In genomic region chr13:37656247-37656940, GRCh38 we compare ENCODE assay signal across 11 cellular contexts. TPM values are rescaled to one million over a fixed set of nuclear protein-coding genes. Genes with fewer than 3 reads are reported as not detected.
DNase-seq lines count a peak whose midpoint lies in the region; ATAC-seq, FAIRE-seq and TF ChIP-seq lines count a peak whose summit lies in the region.
"Had no signal": no experiment of that assay in that cellular context is flagged by ENCODE, and none has a peak within 500 bp of the region (broad histone marks: within the 10 kb centered on the region; RNA-seq: fewer than 3 reads in every experiment).

No MANE protein-coding gene starts in this region.

- peaks cover 23% of the 10 kb centered on the region for H3K4me1 Mint-ChIP-seq in HFFc6 (ENCODE audit: low read depth)

- H3K9me3 Mint-ChIP-seq in HFFc6, result no peaks in the 10 kb centered on the region

- no peak for TF ChIP-seq CTCF in HFFc6 (IDR thresholded peaks at IDR 0.05)

- peak overlapping the region; percentile 95 for H3K27ac Mint-ChIP-seq in HFFc6

- H3K27me3 Mint-ChIP-seq in HFFc6 (ENCODE audit: insufficient read depth), result no peaks in the 10 kb centered on the region

- ATAC-seq in left ventricle myocardium superior, result no peak
- ATAC-seq in HG03378 (IDR thresholded peaks at IDR 0.05; ENCODE audit: unreplicated experiment), result no peak
- ATAC-seq: left lung had no signal

- no peak for FAIRE-seq in urothelium cell line (lab: Jason Lieb, UNC)

- DNase-seq in HFFc6 (peak; percentile 99), amniotic stem cell (lab: John Stamatoyannopoulos, UW) (peak; percentile 95), glomerular visceral epithelial cell (ENCODE audit: extremely low spot score) (peak; percentile 93), urothelium cell line (ENCODE audit: low spot score) (peak; percentile 68), left ventricle myocardium superior (no peak), amygdala (lab: John Stamatoyannopoulos, UW) (no peak)
- DNase-seq: activated T-cell treated with anti-CD3 and anti-CD28 coated beads, Interleukin-2, amount 50 U/mL, for 48 hours; effector CD8-positive, alpha-beta T cell; left lung; NCI-H187 had no signal

- peak overlapping the region; percentile 63 for H3K4me3 Mint-ChIP-seq in HFFc6

- intact Hi-C loops in left ventricle myocardium superior (cut with micrococcal nuclease), result no loop called here

- peaks cover 15% of the 10 kb centered on the region for H3K36me3 Mint-ChIP-seq in HFFc6 (ENCODE audit: low read depth)

RNA-seq across cellular contexts. Expression of gene POSTN, which starts 57.8 kb away (rescaled TPM):
- total RNA-seq in HFFc6 (2021; fragmentation: NEBNext Ultra II Directional; extraction: Animal tissue kit (Norgen Biotek cat#: 25700)), result 100 to 1,000 TPM in 2 of 6 experiments, 10 to 100 TPM in 4; 20.5 to 220 (median 23.5) TPM
- 6.9 TPM for total RNA-seq in left ventricle myocardium superior

Comparison
In these comparisons a context has a peak if more than half of its experiments do, and no peak if none do; other contexts are left out.
1. DNase-seq: peak in HFFc6 (single experiment), amniotic stem cell (single experiment), glomerular visceral epithelial cell (single experiment) and urothelium cell line (single experiment); none in left ventricle myocardium superior (single experiment) and amygdala (0 of 56).